11 cellular contexts compared by ENCODE assay signal in genomic region chr2:288743-289361, GRCh38. TPM values are rescaled to one million over a fixed set of nuclear protein-coding genes. Genes with fewer than 3 reads are reported as not detected.
DNase-seq lines count a peak whose midpoint lies in the region; ATAC-seq, FAIRE-seq and TF ChIP-seq lines count a peak whose summit lies in the region.
"Had no signal": no experiment of that assay in that cellular context is flagged by ENCODE, and none has a peak within 500 bp of the region (broad histone marks: within the 10 kb centered on the region; RNA-seq: fewer than 3 reads in every experiment).

No MANE protein-coding gene starts in this region.

- WGBS in pancreas, 2 donors = 2 to 3% methylated on average over 30 to 46 of the region's 47 CpGs

- peak overlapping the region; percentile 44 to 69 (median 46) for H3K4me3 ChIP-seq in pancreas

- CTCF ChIA-PET in HEK293T (lab: Yijun Ruan, JAX) = interaction anchor here (0.5 to 0.7 kb wide), 2 partner anchors 33 to 42 kb away, joined by 3 read pairs; no protein-coding TSS in a partner anchor

- peak; percentile 25 to 44 (median 37) for ATAC-seq in pancreas
- no peak for ATAC-seq in GM18907 (IDR thresholded peaks at IDR 0.05; ENCODE audit: unreplicated experiment)
- ATAC-seq in HG03097 (IDR thresholded peaks at IDR 0.05; ENCODE audit: low FRiP score, unreplicated experiment) = no peak

- no peaks in the 10 kb centered on the region for H3K36me3 ChIP-seq in pancreas

- peak; percentile 9 for DNase-seq in DMS79 treated with DMSO at 0.1 percent for 48 hours (lab: John Stamatoyannopoulos, UW)
- peak; percentile 4 for DNase-seq in NCI-H69 (lab: John Stamatoyannopoulos, UW)
- peak; percentile 32 for DNase-seq in glutamatergic neuron
- DNase-seq in pancreas = peak in 5 of 6 donors; percentile 53 to 76 (median 66)
- no peak for DNase-seq in HEK293T (ENCODE audit: extremely low spot score)
- no peak for DNase-seq in GM19240 (ENCODE audit: insufficient read length, low spot score)
- DNase-seq: NCI-H226 had no signal

- no peaks in the 10 kb centered on the region for H3K4me1 ChIP-seq in pancreas

- POLR2A ChIA-PET in HEK293T (lab: Yijun Ruan, JAX) = no interaction called here

- no peaks in the 10 kb centered on the region for H3K36me3 Mint-ChIP-seq in glutamatergic neuron (ENCODE audit: unreplicated experiment)

- H3K27ac Mint-ChIP-seq in glutamatergic neuron (ENCODE audit: unreplicated experiment) = no peak overlapping the region

- H3K27ac ChIP-seq in pancreas = peak overlapping the region; percentile 75 to 91 (median 87)

- TF ChIP-seq CTCF in glutamatergic neuron (IDR thresholded peaks at IDR 0.05; ENCODE audit: partially characterized antibody, unreplicated experiment) (no peak), pancreas (IDR thresholded peaks at IDR 0.05) (no peak)

- no peaks in the 10 kb centered on the region for H3K9me3 Mint-ChIP-seq in glutamatergic neuron (ENCODE audit: unreplicated experiment)

- peaks cover 12% of the 10 kb centered on the region for H3K27me3 Mint-ChIP-seq in glutamatergic neuron (ENCODE audit: unreplicated experiment)

- FAIRE-seq in pancreas (lab: Jason Lieb, UNC) = no peak
- FAIRE-seq: GM12878 had no signal

- H3K9me3 ChIP-seq in pancreas = no peaks in the 10 kb centered on the region

- intact Hi-C loops in pancreas (cut with DNase I) = loop anchor here in 1 of 3 donors (5.0 kb wide), 1 partner anchor 117 kb away; no protein-coding TSS in a partner anchor

- no peak overlapping the region for H3K4me3 Mint-ChIP-seq in glutamatergic neuron (ENCODE audit: unreplicated experiment)

- peaks cover 3% of the 10 kb centered on the region for H3K4me1 Mint-ChIP-seq in glutamatergic neuron (ENCODE audit: low read depth, unreplicated experiment)

- H3K27me3 ChIP-seq in pancreas = no peaks in the 10 kb centered on the region

TF ChIP-seq in HEK293T, 16 proteins besides CTCF, POLR2A, EP300 and RAD21:
- TF ChIP-seq LEF1 (IDR thresholded peaks at IDR 0.05; ENCODE audit: borderline replicate concordance) (no peak), NFRKB (IDR thresholded peaks at IDR 0.05) (no peak), BHLHE40 (IDR thresholded peaks at IDR 0.05; ENCODE audit: borderline replicate concordance) (no peak), FOXK2 (IDR thresholded peaks at IDR 0.05) (no peak), ARNT (IDR thresholded peaks at IDR 0.05) (no peak), FOXM1 (IDR thresholded peaks at IDR 0.05; ENCODE audit: borderline replicate concordance) (no peak), ZNF384 (IDR thresholded peaks at IDR 0.05) (no peak), ELF4 (IDR thresholded peaks at IDR 0.05) (no peak), FOXA1 (IDR thresholded peaks at IDR 0.05) (no peak), SP1 (IDR thresholded peaks at IDR 0.05) (no peak), CTBP1 (IDR thresholded peaks at IDR 0.05; ENCODE audit: borderline replicate concordance) (no peak), L3MBTL2 (conservative IDR thresholded peaks at IDR 0.05) (no peak), SUZ12 (IDR thresholded peaks at IDR 0.05) (no peak), HDGF (IDR thresholded peaks at IDR 0.05; ENCODE audit: borderline replicate concordance) (no peak), TARDBP (IDR thresholded peaks at IDR 0.05) (no peak)
- TF ChIP-seq, protein P1, sequence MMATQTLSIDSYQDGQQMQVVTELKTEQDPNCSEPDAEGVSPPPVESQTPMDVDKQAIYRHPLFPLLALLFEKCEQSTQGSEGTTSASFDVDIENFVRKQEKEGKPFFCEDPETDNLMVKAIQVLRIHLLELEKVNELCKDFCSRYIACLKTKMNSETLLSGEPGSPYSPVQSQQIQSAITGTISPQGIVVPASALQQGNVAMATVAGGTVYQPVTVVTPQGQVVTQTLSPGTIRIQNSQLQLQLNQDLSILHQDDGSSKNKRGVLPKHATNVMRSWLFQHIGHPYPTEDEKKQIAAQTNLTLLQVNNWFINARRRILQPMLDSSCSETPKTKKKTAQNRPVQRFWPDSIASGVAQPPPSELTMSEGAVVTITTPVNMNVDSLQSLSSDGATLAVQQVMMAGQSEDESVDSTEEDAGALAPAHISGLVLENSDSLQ (IDR thresholded peaks at IDR 0.05) = no peak

RNA-seq across cellular contexts. Expression of gene ALKAL2, which starts 1.0 kb away (rescaled TPM):
- total RNA-seq in glutamatergic neuron (ENCODE audit: unreplicated experiment) = 1.0 TPM
- 10 to 100 TPM; 21.2 to 50.6 (median 32.9) TPM for total RNA-seq in pancreas
- polyA plus RNA-seq in pancreas = 10 to 100 TPM; 66.9 to 93.6 TPM
- total RNA-seq: GM12878, pulmonary artery endothelial cell had no signal

RNA-seq across cellular contexts. Expression of gene ACP1, which starts 24.1 kb away (rescaled TPM):
- 86.1 TPM for total RNA-seq in glutamatergic neuron (ENCODE audit: unreplicated experiment)
- 10 to 100 TPM; 41.6 to 59.1 (median 45.3) TPM for total RNA-seq in pancreas
- polyA plus RNA-seq in pancreas = 10 to 100 TPM; 34.9 to 74.2 TPM

RNA-seq across cellular contexts. Expression of gene SH3YL1, which starts 25.0 kb away (rescaled TPM):
- total RNA-seq in glutamatergic neuron (ENCODE audit: unreplicated experiment) = 21.4 TPM
- total RNA-seq in pancreas = 100 to 1,000 TPM in 4 of 6 donors, 10 to 100 TPM in 2; 63.7 to 134 (median 118) TPM
- 100 to 1,000 TPM; 110 to 162 TPM for polyA plus RNA-seq in pancreas

Comparison
In these comparisons a context has a peak if more than half of its experiments do, and no peak if none do; other contexts are left out.
1. DNase-seq: peak in DMS79 treated with DMSO at 0.1 percent for 48 hours (single experiment), NCI-H69 (single experiment), glutamatergic neuron (single experiment) and pancreas (5 of 6); none in HEK293T (single experiment) and GM19240 (single experiment).
2. ATAC-seq: peak in pancreas (4 of 4); none in GM18907 (single experiment) and HG03097 (single experiment).
3. RNA of gene ALKAL2, which starts 1.0 kb away (total RNA-seq): 21.2 to 50.6 TPM in pancreas; 1.0 TPM in glutamatergic neuron (single experiment); every median in the first group is over 10 times any median in the second.